In the genomic region with DNA sequence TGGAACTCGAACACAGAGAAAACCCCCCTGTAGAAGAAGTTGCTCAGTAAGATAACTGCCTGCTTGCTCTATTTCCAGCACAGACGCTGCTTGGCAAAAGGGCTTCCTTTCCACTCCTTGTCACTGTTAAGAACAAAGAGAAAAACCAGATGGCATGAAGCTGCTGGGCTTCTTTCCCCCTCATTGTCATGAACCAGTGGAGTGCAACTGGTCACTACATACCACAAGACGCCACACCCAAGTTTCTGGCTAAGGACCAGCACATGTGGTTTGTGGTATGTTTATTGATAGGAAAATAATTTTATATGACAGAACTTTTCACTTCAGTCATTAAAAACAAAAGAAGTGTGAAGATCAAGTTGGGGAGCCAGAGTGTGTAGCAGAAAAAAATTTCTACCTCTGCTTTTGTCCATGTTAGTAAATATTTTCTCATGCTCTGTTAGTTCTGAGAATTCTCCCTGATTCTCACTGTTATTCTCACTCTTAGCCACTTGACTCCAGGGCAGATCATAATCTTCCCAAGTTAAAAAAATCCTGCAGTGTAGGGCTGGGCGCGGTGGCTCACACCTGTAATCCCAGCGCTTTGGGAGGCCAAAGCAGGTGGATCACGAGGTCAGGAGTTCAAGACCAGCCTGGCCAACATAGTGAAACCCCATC, we compare ENCODE assay signal across 1 cellular context.
A peak's percentile ranks its signal among the peaks of the same experiment; 100 is the strongest.
TF ChIP-seq lines count a peak whose summit lies in the region.

No MANE protein-coding gene starts in this region.

TF ChIP-seq in SK-N-SH, 30 proteins besides CTCF, POLR2A, EP300 and RAD21 (continued from another document):
- TF ChIP-seq, protein P1, sequence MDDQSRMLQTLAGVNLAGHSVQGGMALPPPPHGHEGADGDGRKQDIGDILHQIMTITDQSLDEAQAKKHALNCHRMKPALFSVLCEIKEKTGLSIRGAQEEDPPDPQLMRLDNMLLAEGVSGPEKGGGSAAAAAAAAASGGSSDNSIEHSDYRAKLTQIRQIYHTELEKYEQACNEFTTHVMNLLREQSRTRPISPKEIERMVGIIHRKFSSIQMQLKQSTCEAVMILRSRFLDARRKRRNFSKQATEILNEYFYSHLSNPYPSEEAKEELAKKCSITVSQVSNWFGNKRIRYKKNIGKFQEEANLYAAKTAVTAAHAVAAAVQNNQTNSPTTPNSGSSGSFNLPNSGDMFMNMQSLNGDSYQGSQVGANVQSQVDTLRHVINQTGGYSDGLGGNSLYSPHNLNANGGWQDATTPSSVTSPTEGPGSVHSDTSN (IDR thresholded peaks at IDR 0.05), result peak; percentile 89
- TF ChIP-seq NRF1 (IDR thresholded peaks at IDR 0.05; ENCODE audit: low read depth, low read length) (no peak), ELF1 (IDR thresholded peaks at IDR 0.05) (no peak), ZBTB33 (IDR thresholded peaks at IDR 0.05; ENCODE audit: borderline replicate concordance, low read depth) (no peak), RXRA (IDR thresholded peaks at IDR 0.05; ENCODE audit: borderline replicate concordance, low read depth) (no peak), REST (IDR thresholded peaks at IDR 0.05; ENCODE audit: low read depth, low read length) (0 out of 2 replicates have a peak, but pooled peaks have one; percentile 14), NFIC (IDR thresholded peaks at IDR 0.05; ENCODE audit: borderline replicate concordance) (peak; percentile 77), MEF2A (IDR thresholded peaks at IDR 0.05; ENCODE audit: borderline replicate concordance, low read depth) (no peak), USF1 (IDR thresholded peaks at IDR 0.05; ENCODE audit: borderline replicate concordance, low read depth) (no peak), CHD2 (IDR thresholded peaks at IDR 0.05; ENCODE audit: low read length, partially characterized antibody) (no peak), FOSL2 (IDR thresholded peaks at IDR 0.05; ENCODE audit: borderline replicate concordance, low read depth) (no peak), TCF12 (IDR thresholded peaks at IDR 0.05) (peak; percentile 97), RCOR1 (IDR thresholded peaks at IDR 0.05; ENCODE audit: low read length) (peak; percentile 59; the same call in 1 of the 2 replicates), USF2 (IDR thresholded peaks at IDR 0.05; ENCODE audit: borderline replicate concordance, low read depth, low read length) (no peak), MXI1 (IDR thresholded peaks at IDR 0.05; ENCODE audit: low read depth, low read length) (no peak), TEAD4 (IDR thresholded peaks at IDR 0.05; ENCODE audit: borderline replicate concordance, insufficient read depth) (no peak)
